Comparison of ENCODE assay signal across 8 cellular contexts in the genomic region with DNA sequence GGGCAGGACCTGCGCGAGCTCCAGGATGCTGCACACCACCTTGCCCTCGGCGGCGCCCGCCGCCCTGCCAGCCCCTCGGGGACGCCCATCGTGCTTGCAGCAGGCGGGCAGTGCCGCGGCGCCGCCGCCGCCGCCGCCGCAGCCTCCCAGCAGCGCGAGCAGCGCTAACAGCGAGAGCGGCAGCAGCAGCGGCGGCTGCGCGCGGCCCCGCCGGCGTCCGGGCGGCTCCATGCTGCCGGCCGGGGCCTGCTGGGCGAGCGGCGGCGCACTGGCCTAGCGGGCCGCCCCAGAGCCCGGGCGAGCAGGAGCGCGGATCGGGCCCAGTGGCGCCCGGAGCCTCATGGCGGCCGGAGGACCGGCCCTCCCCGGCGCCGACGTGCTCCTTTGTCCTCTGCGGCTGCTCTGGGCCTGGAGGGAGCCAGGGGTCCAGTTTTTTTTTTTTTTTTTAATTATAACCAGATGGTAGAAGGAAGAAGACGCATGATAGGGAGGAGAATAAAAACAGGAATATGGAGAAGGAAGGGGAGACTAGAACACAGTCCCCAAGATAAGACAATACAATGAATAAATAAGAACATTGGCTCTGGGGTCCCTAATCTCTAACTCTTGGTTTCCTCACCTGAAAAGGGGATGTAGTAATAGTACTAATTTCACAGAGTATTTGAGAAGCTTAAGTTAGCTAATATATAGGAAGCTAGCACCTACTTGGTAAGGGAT. TPM values are rescaled to one million over a fixed set of nuclear protein-coding genes. Genes with fewer than 3 reads are reported as not detected.
DNase-seq lines count a peak whose midpoint lies in the region; ATAC-seq and TF ChIP-seq lines count a peak whose summit lies in the region.
"Had no signal": no experiment of that assay in that cellular context is flagged by ENCODE, and none has a peak within 500 bp of the region (broad histone marks: within the 10 kb centered on the region; RNA-seq: fewer than 3 reads in every experiment).

No MANE protein-coding gene starts in this region.

- intact Hi-C loops in psoas muscle (cut with DNase I) = no loop called here
- intact Hi-C loops in CD8-positive, alpha-beta T cell (cut with DNase I, micrococcal nuclease) = no loop called here

- ATAC-seq in GM23338 (peak; percentile 96), psoas muscle (peak; percentile 68 to 84 (median 78)), HG02759 (IDR thresholded peaks at IDR 0.05; ENCODE audit: unreplicated experiment) (no peak)
- ATAC-seq in CD8-positive, alpha-beta T cell = no peak

- H3K4me3 ChIP-seq in GM23338 (peak overlapping the region; percentile 53), SK-N-SH (ENCODE audit: low read depth in 2 of 2, low read length in 1 of 2) (peak overlapping the region in 1 of 2 experiments; percentile 40; a peak in 2 of 4 replicates), psoas muscle (peak overlapping the region; percentile 47)
- no peak overlapping the region for H3K4me3 ChIP-seq in CD8-positive, alpha-beta T cell (ENCODE audit: low read depth, low read length)

- H2AFZ ChIP-seq in GM23338 (peak overlapping the region; percentile 95), SK-N-SH (ENCODE audit: low read depth) (0 out of 2 replicates have a peak overlapping the region, but pooled peaks have one; percentile 65)

- no peak for TF ChIP-seq RAD21 in SK-N-SH (IDR thresholded peaks at IDR 0.05; ENCODE audit: low read length)

- CTCF ChIA-PET in SK-N-SH (lab: Yijun Ruan, JAX) = no interaction called here
- CTCF ChIA-PET in CD8-positive, alpha-beta T cell (lab: Charles Lee) = no interaction called here

- H3K9me3 Mint-ChIP-seq in GM23338 = no peaks in the 10 kb centered on the region
- H3K9me3 Mint-ChIP-seq in CD8-positive, alpha-beta T cell = no peaks in the 10 kb centered on the region

- H3K4me2 ChIP-seq in GM23338 (peak overlapping the region; percentile 78), SK-N-SH (no peak overlapping the region)

- H3K27me3 ChIP-seq in GM23338 (ENCODE audit: insufficient read depth) (peaks cover 14% of the 10 kb centered on the region; the same call in 1 of the 2 replicates), SK-N-SH (ENCODE audit: insufficient read depth) (no peaks in the 10 kb centered on the region; the same call in none of the 2 replicates), psoas muscle (ENCODE audit: insufficient read depth in 3 of 3, low read length in 2 of 3) (no peaks in the 10 kb centered on the region)
- H3K27me3 ChIP-seq in CD8-positive, alpha-beta T cell (ENCODE audit: insufficient read depth, low read length) = no peaks in the 10 kb centered on the region

- POLR2A ChIA-PET in SK-N-SH (lab: Yijun Ruan, JAX) = no interaction called here
- POLR2A ChIA-PET in CD8-positive, alpha-beta T cell (lab: Charles Lee) = no interaction called here

- 0 out of 2 replicates have a peak, but pooled peaks cover 6% of the 10 kb centered on the region for H3F3A ChIP-seq in GM23338 (replicated peaks; ENCODE audit: low read depth)
- H3F3A ChIP-seq in SK-N-SH (replicated peaks; ENCODE audit: insufficient read depth) = no peaks in the 10 kb centered on the region

- H3K9me3 ChIP-seq in SK-N-SH (no peaks in the 10 kb centered on the region), psoas muscle (no peaks in the 10 kb centered on the region)
- no peaks in the 10 kb centered on the region for H3K9me3 ChIP-seq in CD8-positive, alpha-beta T cell (ENCODE audit: low read length)

- no peaks in the 10 kb centered on the region for H3K79me2 ChIP-seq in GM23338 (replicated peaks; ENCODE audit: insufficient read depth)
- no peaks in the 10 kb centered on the region for H3K79me2 ChIP-seq in SK-N-SH (ENCODE audit: insufficient read depth)

- no peak overlapping the region for H3K27ac Mint-ChIP-seq in GM23338
- no peak overlapping the region for H3K27ac Mint-ChIP-seq in CD8-positive, alpha-beta T cell

- no peak for TF ChIP-seq CTCF in GM23338 (conservative IDR thresholded peaks at IDR 0.05; ENCODE audit: low read depth in 2 of 2)
- TF ChIP-seq CTCF in SK-N-SH (IDR thresholded peaks at IDR 0.05) = no peak
- TF ChIP-seq CTCF in psoas muscle (IDR thresholded peaks at IDR 0.05) = no peak
- no peak for TF ChIP-seq CTCF in CD8-positive, alpha-beta T cell (IDR thresholded peaks at IDR 0.05)

- H3K27ac ChIP-seq in GM23338 (ENCODE audit: low read depth) (no peak overlapping the region), SK-N-SH (ENCODE audit: low read depth in 2 of 2, low read length in 1 of 2) (peak overlapping the region in 1 of 2 experiments; percentile 11; a peak in 1 of 4 replicates), psoas muscle (no peak overlapping the region)
- no peak overlapping the region for H3K27ac ChIP-seq in CD8-positive, alpha-beta T cell (ENCODE audit: low read depth, low read length)

- H4K20me1 ChIP-seq in GM23338 (replicated peaks; ENCODE audit: insufficient read depth) (no peaks in the 10 kb centered on the region), SK-N-SH (ENCODE audit: insufficient read depth) (no peaks in the 10 kb centered on the region)

- DNase-seq in GM23338 (ENCODE audit: low spot score) (peak; percentile 73), SK-N-SH (peak; percentile 90), germinal center (ENCODE audit: low spot score) (peak; percentile 21), psoas muscle (peak in 1 of 2 donors; percentile 49), NCI-H446 treated with DMSO at 0.1 percent for 48 hours (lab: John Stamatoyannopoulos, UW) (no peak)
- DNase-seq in CD8-positive, alpha-beta T cell = no peak

- H3K9me2 ChIP-seq in GM23338 (ENCODE audit: insufficient read depth) (no peaks in the 10 kb centered on the region), SK-N-SH (no peaks in the 10 kb centered on the region)

- 7% methylated on average over 18 of the region's 59 CpGs for WGBS in SK-N-SH (ENCODE audit: low lambda C conversion rate)
- 19 to 40% (median 34%) methylated on average over 36 to 57 of the region's 59 CpGs for WGBS in psoas muscle, 3 donors

- H3K4me3 Mint-ChIP-seq in GM23338 = peak overlapping the region; percentile 64
- H3K4me3 Mint-ChIP-seq in CD8-positive, alpha-beta T cell = no peak overlapping the region

- H3K4me1 ChIP-seq in GM23338 (ENCODE audit: insufficient read depth) (0 out of 2 replicates have a peak, but pooled peaks cover 4% of the 10 kb centered on the region), SK-N-SH (ENCODE audit: control insufficient read depth in 1 of 2, insufficient read depth in 2 of 2, low read depth in 1 of 2, low read length in 1 of 2) (no peaks in the 10 kb centered on the region; a peak in 1 of 4 replicates), psoas muscle (no peaks in the 10 kb centered on the region)
- H3K4me1 ChIP-seq in CD8-positive, alpha-beta T cell (ENCODE audit: insufficient read depth, low read length) = no peaks in the 10 kb centered on the region

- no peaks in the 10 kb centered on the region for H3K4me1 Mint-ChIP-seq in GM23338
- no peaks in the 10 kb centered on the region for H3K4me1 Mint-ChIP-seq in CD8-positive, alpha-beta T cell (ENCODE audit: low read depth)

- H3K27me3 Mint-ChIP-seq in GM23338 (ENCODE audit: insufficient read depth, low read depth, poor library complexity) = peaks cover 7% of the 10 kb centered on the region
- H3K27me3 Mint-ChIP-seq in CD8-positive, alpha-beta T cell (ENCODE audit: low read depth) = peaks cover 13% of the 10 kb centered on the region

- TF ChIP-seq EP300 in SK-N-SH (IDR thresholded peaks at IDR 0.05; ENCODE audit: borderline replicate concordance in 1 of 2, low read depth in 1 of 2, low read length in 1 of 2) = no peak

- H3K36me3 Mint-ChIP-seq in GM23338 (ENCODE audit: low read depth) = no peaks in the 10 kb centered on the region
- no peaks in the 10 kb centered on the region for H3K36me3 Mint-ChIP-seq in CD8-positive, alpha-beta T cell

- H3K36me3 ChIP-seq in GM23338 (ENCODE audit: insufficient read depth) = no peaks in the 10 kb centered on the region
- no peaks in the 10 kb centered on the region for H3K36me3 ChIP-seq in SK-N-SH (replicated peaks in 1 of 2; ENCODE audit: control insufficient read depth in 1 of 2, insufficient read depth in 2 of 2, low read length in 1 of 2)
- no peaks in the 10 kb centered on the region for H3K36me3 ChIP-seq in psoas muscle (ENCODE audit: insufficient read depth in 1 of 2, low read depth in 1 of 2)
- H3K36me3 ChIP-seq in CD8-positive, alpha-beta T cell (ENCODE audit: insufficient read depth, low read length) = no peaks in the 10 kb centered on the region

- no peak overlapping the region for H3K9ac ChIP-seq in SK-N-SH

TF ChIP-seq in GM23338, 12 proteins besides CTCF, POLR2A, EP300 and RAD21 (continues in another document):
- TF ChIP-seq EZH2 (IDR thresholded peaks at IDR 0.05; ENCODE audit: low read depth, unreplicated experiment) (no peak), STAT1 (IDR thresholded peaks at IDR 0.05; ENCODE audit: unreplicated experiment) (no peak), CREB1 (CRISPR knock-in tag; IDR thresholded peaks at IDR 0.05; ENCODE audit: low read depth) (no peak), NANOG (IDR thresholded peaks at IDR 0.05; ENCODE audit: borderline replicate concordance) (no peak)

TF ChIP-seq in SK-N-SH, 30 proteins besides CTCF, POLR2A, EP300 and RAD21:
- no peak for TF ChIP-seq SMC3 (IDR thresholded peaks at IDR 0.05; ENCODE audit: low read depth, low read length)
- TF ChIP-seq, protein P1, sequence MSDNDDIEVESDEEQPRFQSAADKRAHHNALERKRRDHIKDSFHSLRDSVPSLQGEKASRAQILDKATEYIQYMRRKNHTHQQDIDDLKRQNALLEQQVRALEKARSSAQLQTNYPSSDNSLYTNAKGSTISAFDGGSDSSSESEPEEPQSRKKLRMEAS (IDR thresholded peaks at IDR 0.05; ENCODE audit: low read depth) = no peak
TF ChIP-seq in SK-N-SH: peak in this region for 0.

RNA-seq across cellular contexts. Expression of gene ANKRD62, which starts 17.1 kb away (rescaled TPM):
- not detected in 2 replicates for total RNA-seq in GM23338 (2014; rRNA removed; shearing (Covaris generic))
- polyA plus RNA-seq in GM23338 (2016; fragmentation: Nextera tagmentation; extraction: Ambion mirVana) (not detected in 2 replicates), SK-N-SH (2012; rRNA removed) (not detected in 2 replicates), psoas muscle (not detected)
- not detected in 2 replicates for polyA plus RNA-seq in SK-N-SH (2012; cell fraction: cytosol; rRNA removed)
- polyA plus RNA-seq in SK-N-SH (2012; cell fraction: nucleus; rRNA removed) = not detected in 2 replicates
- total RNA-seq in psoas muscle = not detected
- total RNA-seq in CD8-positive, alpha-beta T cell = not detected
- total RNA-seq: NCI-H460 had no signal

Comparison
In these comparisons a context has a peak if more than half of its experiments do, and no peak if none do; other contexts are left out.
1. ATAC-seq: peak in GM23338 (single experiment) and psoas muscle (4 of 4); none in CD8-positive, alpha-beta T cell (single experiment) and HG02759 (single experiment).
2. DNase-seq: peak in GM23338 (single experiment), SK-N-SH (single experiment) and germinal center (single experiment); none in NCI-H446 treated with DMSO at 0.1 percent for 48 hours (single experiment) and CD8-positive, alpha-beta T cell (0 of 7).